ENCODE assay signal across 12 cellular contexts in genomic region chr5:122421379-122422081, GRCh38.
DNase-seq lines count a peak whose midpoint lies in the region; ATAC-seq lines count a peak whose summit lies in the region.
"Had no signal": no experiment of that assay in that cellular context is flagged by ENCODE, and none has a peak within 500 bp of the region (broad histone marks: within the 10 kb centered on the region; RNA-seq: fewer than 3 reads in every experiment).

No MANE protein-coding gene starts in this region.

- POLR2A ChIA-PET in naive thymus-derived CD4-positive, alpha-beta T cell (lab: Charles Lee) = no interaction called here

- no peaks in the 10 kb centered on the region for H3K4me1 ChIP-seq in naive thymus-derived CD4-positive, alpha-beta T cell (ENCODE audit: control insufficient read depth in 2 of 2, insufficient read depth in 2 of 2, low read length in 2 of 2)
- H3K4me1 ChIP-seq: parathyroid adenoma had no signal

- H3K27ac Mint-ChIP-seq in naive thymus-derived CD4-positive, alpha-beta T cell = no peak overlapping the region
- H3K27ac Mint-ChIP-seq in activated T-helper 17 cell treated with anti-CD3 and anti-CD28 coated beads, Interleukin-2, amount 50 U/mL, for 72 hours = no peak overlapping the region

- intact Hi-C loops in naive thymus-derived CD4-positive, alpha-beta T cell (cut with micrococcal nuclease) = no loop called here

- peak; percentile 91 for ATAC-seq in GM18498 (IDR thresholded peaks at IDR 0.05; ENCODE audit: unreplicated experiment)
- ATAC-seq in GM19455 (IDR thresholded peaks at IDR 0.05; ENCODE audit: unreplicated experiment) = peak; percentile 76
- ATAC-seq in HG02884 (IDR thresholded peaks at IDR 0.05; ENCODE audit: unreplicated experiment) = peak; percentile 92
- peak; percentile 89 for ATAC-seq in HG03565 (IDR thresholded peaks at IDR 0.05; ENCODE audit: unreplicated experiment)
- no peak for ATAC-seq in naive thymus-derived CD4-positive, alpha-beta T cell
- ATAC-seq in activated T-helper 17 cell treated with anti-CD3 and anti-CD28 coated beads, Interleukin-2, amount 50 U/mL, for 72 hours (replicated peaks) = no peak
- ATAC-seq: activated T-cell treated with anti-CD3 and anti-CD28 coated beads, Interleukin-2, amount 50 U/mL, for 4 hours had no signal

- H3K9me3 Mint-ChIP-seq in naive thymus-derived CD4-positive, alpha-beta T cell = peaks cover 0 to 1% (median 0%) of the 10 kb centered on the region in 11 donors
- no peaks in the 10 kb centered on the region for H3K9me3 Mint-ChIP-seq in activated T-helper 17 cell treated with anti-CD3 and anti-CD28 coated beads, Interleukin-2, amount 50 U/mL, for 72 hours
- H3K9me3 Mint-ChIP-seq: activated T-cell treated with anti-CD3 and anti-CD28 coated beads, Interleukin-2, amount 50 U/mL, for 4 hours had no signal

- H3K4me3 Mint-ChIP-seq in naive thymus-derived CD4-positive, alpha-beta T cell = no peak overlapping the region
- no peak overlapping the region for H3K4me3 Mint-ChIP-seq in activated T-helper 17 cell treated with anti-CD3 and anti-CD28 coated beads, Interleukin-2, amount 50 U/mL, for 72 hours
- H3K4me3 Mint-ChIP-seq: activated T-cell treated with anti-CD3 and anti-CD28 coated beads, Interleukin-2, amount 50 U/mL, for 4 hours had no signal

- CTCF ChIA-PET in naive thymus-derived CD4-positive, alpha-beta T cell (lab: Charles Lee) = no interaction called here

- no peak overlapping the region for H3K4me3 ChIP-seq in naive thymus-derived CD4-positive, alpha-beta T cell (ENCODE audit: low read length)

- no peaks in the 10 kb centered on the region for H3K9me3 ChIP-seq in naive thymus-derived CD4-positive, alpha-beta T cell (ENCODE audit: control insufficient read depth in 2 of 3, low read length in 3 of 3)

- no peaks in the 10 kb centered on the region for H3K36me3 Mint-ChIP-seq in naive thymus-derived CD4-positive, alpha-beta T cell
- H3K36me3 Mint-ChIP-seq in activated T-helper 17 cell treated with anti-CD3 and anti-CD28 coated beads, Interleukin-2, amount 50 U/mL, for 72 hours (ENCODE audit: low read depth) = no peaks in the 10 kb centered on the region

- no peaks in the 10 kb centered on the region for H3K4me1 Mint-ChIP-seq in naive thymus-derived CD4-positive, alpha-beta T cell
- H3K4me1 Mint-ChIP-seq in activated T-helper 17 cell treated with anti-CD3 and anti-CD28 coated beads, Interleukin-2, amount 50 U/mL, for 72 hours = no peaks in the 10 kb centered on the region

- H3K27ac ChIP-seq in naive thymus-derived CD4-positive, alpha-beta T cell (ENCODE audit: low read depth, low read length) = no peak overlapping the region
- H3K27ac ChIP-seq: parathyroid adenoma had no signal

- no peak for DNase-seq in naive thymus-derived CD4-positive, alpha-beta T cell
- no peak for DNase-seq in activated effector memory CD4-positive, alpha-beta T cell treated with anti-CD3 and anti-CD28 coated beads, Interleukin-2, amount 50 U/mL, for 16 hours
- no peak for DNase-seq in activated T-cell treated with anti-CD3 and anti-CD28 coated beads, Interleukin-2, amount 50 U/mL, for 48 hours
- DNase-seq: activated T-cell treated with anti-CD3 and anti-CD28 coated beads, Interleukin-2, amount 50 U/mL, for 4 hours; islet precursor cell; NCI-H1092 treated with DMSO at 0.1 percent for 48 hours had no signal

- no peaks in the 10 kb centered on the region for H3K27me3 ChIP-seq in naive thymus-derived CD4-positive, alpha-beta T cell (ENCODE audit: control insufficient read depth in 2 of 2, insufficient read depth in 2 of 2, low read length in 2 of 2)

- peaks cover 0 to 11% (median 5%) of the 10 kb centered on the region in 5 donors for H3K27me3 Mint-ChIP-seq in naive thymus-derived CD4-positive, alpha-beta T cell
- peaks cover 11% of the 10 kb centered on the region for H3K27me3 Mint-ChIP-seq in activated T-helper 17 cell treated with anti-CD3 and anti-CD28 coated beads, Interleukin-2, amount 50 U/mL, for 72 hours

- no peaks in the 10 kb centered on the region for H3K36me3 ChIP-seq in naive thymus-derived CD4-positive, alpha-beta T cell (ENCODE audit: control insufficient read depth in 2 of 3, insufficient read depth in 3 of 3, low read length in 3 of 3)

Comparison
In these comparisons a context has a peak if more than half of its experiments do, and no peak if none do; other contexts are left out.
1. ATAC-seq: peak in GM18498 (single experiment), GM19455 (single experiment), HG02884 (single experiment) and HG03565 (single experiment); none in naive thymus-derived CD4-positive, alpha-beta T cell (single experiment) and activated T-helper 17 cell treated with anti-CD3 and anti-CD28 coated beads, Interleukin-2, amount 50 U/mL, for 72 hours (single experiment).